Comparison of ENCODE assay signal across 26 cellular contexts in genomic region chrX:124634363-124634762, GRCh38.
"Had no signal": no experiment of that assay in that cellular context is flagged by ENCODE, and none has a peak within 500 bp of the region (broad histone marks: within the 10 kb centered on the region; RNA-seq: fewer than 3 reads in every experiment).

No MANE protein-coding gene starts in this region.

- ATAC-seq: gastroesophageal sphincter; heart left ventricle; left colon; lower lobe of right lung; natural killer cell; psoas muscle; right cardiac atrium; stimulated activated effector memory CD8-positive, alpha-beta T cell treated with anti-CD3 and anti-CD28 coated beads, Interleukin-12 subunit alpha, Interleukin-12 subunit beta, amount 100 ng/mL, for 72 hours had no signal

- H3K4me3 Mint-ChIP-seq: dendritic cell treated with granulocyte-macrophage colony-stimulating factor and Interleukin-4, amounts not matched to agents 40 ng/mL and 50 ng/mL, for 4 days; memory B cell; natural killer cell; stimulated activated effector memory CD8-positive, alpha-beta T cell treated with anti-CD3 and anti-CD28 coated beads, Interleukin-12 subunit alpha, Interleukin-12 subunit beta, amount 100 ng/mL, for 72 hours had no signal

- FAIRE-seq: endothelial cell of umbilical vein had no signal

- H3K27me3 ChIP-seq: colonic mucosa, gastroesophageal sphincter, heart left ventricle, hepatocyte, ovary, sigmoid colon, stomach, thyroid gland had no signal

- H3K4me1 Mint-ChIP-seq: memory B cell; natural killer cell; stimulated activated effector memory CD8-positive, alpha-beta T cell treated with anti-CD3 and anti-CD28 coated beads, Interleukin-12 subunit alpha, Interleukin-12 subunit beta, amount 100 ng/mL, for 72 hours had no signal

- H3K4me2 ChIP-seq: hepatocyte had no signal

- H3K4me3 ChIP-seq: colonic mucosa, gastroesophageal sphincter, heart left ventricle, hepatocyte, left ventricle myocardium inferior, lower lobe of right lung, ovary, psoas muscle, sigmoid colon, stomach, thyroid gland had no signal

- H3K27ac Mint-ChIP-seq: dendritic cell treated with granulocyte-macrophage colony-stimulating factor and Interleukin-4, amounts not matched to agents 40 ng/mL and 50 ng/mL, for 4 days; memory B cell; natural killer cell; stimulated activated effector memory CD8-positive, alpha-beta T cell treated with anti-CD3 and anti-CD28 coated beads, Interleukin-12 subunit alpha, Interleukin-12 subunit beta, amount 100 ng/mL, for 72 hours had no signal

- H3K27me3 Mint-ChIP-seq: dendritic cell treated with granulocyte-macrophage colony-stimulating factor and Interleukin-4, amounts not matched to agents 40 ng/mL and 50 ng/mL, for 4 days; memory B cell had no signal

- H3K36me3 Mint-ChIP-seq: memory B cell; natural killer cell; stimulated activated effector memory CD8-positive, alpha-beta T cell treated with anti-CD3 and anti-CD28 coated beads, Interleukin-12 subunit alpha, Interleukin-12 subunit beta, amount 100 ng/mL, for 72 hours had no signal

- H3K4me1 ChIP-seq: colonic mucosa, gastroesophageal sphincter, heart left ventricle, left ventricle myocardium inferior, lower lobe of right lung, psoas muscle, sigmoid colon, stomach, thyroid gland had no signal

- H2AFZ ChIP-seq: hepatocyte had no signal

- H3K27ac ChIP-seq: colonic mucosa, gastroesophageal sphincter, heart left ventricle, hepatocyte, left ventricle myocardium inferior, lower lobe of right lung, ovary, psoas muscle, sigmoid colon, stomach, thyroid gland had no signal

- H3K9me3 ChIP-seq: colonic mucosa, gastroesophageal sphincter, left ventricle myocardium inferior, lower lobe of right lung, ovary, psoas muscle, sigmoid colon, stomach, thyroid gland had no signal

- H3K79me2 ChIP-seq: hepatocyte had no signal

- H3K9me3 Mint-ChIP-seq: dendritic cell treated with granulocyte-macrophage colony-stimulating factor and Interleukin-4, amounts not matched to agents 40 ng/mL and 50 ng/mL, for 4 days; natural killer cell; stimulated activated effector memory CD8-positive, alpha-beta T cell treated with anti-CD3 and anti-CD28 coated beads, Interleukin-12 subunit alpha, Interleukin-12 subunit beta, amount 100 ng/mL, for 72 hours had no signal

- DNase-seq: colonic mucosa; effector memory CD4-positive, alpha-beta T cell; heart left ventricle; kidney glomerular epithelial cell; left colon; left ventricle myocardium inferior; lower lobe of right lung; natural killer cell; occipital lobe; ovary; posterior cingulate gyrus; psoas muscle; right cardiac atrium; sigmoid colon; stimulated activated CD4-positive, alpha-beta T cell treated with anti-CD3 and anti-CD28 coated beads, Interleukin-2, amount 100 ng/mL, for 24 hours; stimulated activated CD4-positive, alpha-beta T cell treated with anti-CD3 and anti-CD28 coated beads, Interleukin-4, amount 100 ng/mL, for 24 hours; stimulated activated naive CD4-positive, alpha-beta T cell treated with Interleukin-2 at 50 U/mL for 16 hours; stomach; thyroid gland; trophoblast cell had no signal

- H3K36me3 ChIP-seq: colonic mucosa, gastroesophageal sphincter, heart left ventricle, left ventricle myocardium inferior, lower lobe of right lung, ovary, sigmoid colon, stomach, thyroid gland had no signal
